1 cellular context compared by ENCODE assay signal in genomic region chr11:78022397-78023396, GRCh38.
TF ChIP-seq lines count a peak whose summit lies in the region.

TSS of gene KCTD14 (minus strand) at chr11:78023276. CDS start at chr11:78023249, 27 bp downstream.

TF ChIP-seq in HepG2, 621 proteins besides CTCF, POLR2A, EP300 and RAD21 (continued from another document and continues in another):
- TF ChIP-seq MLX (CRISPR knock-in tag; IDR thresholded peaks at IDR 0.05) (no peak), NR3C1 (CRISPR knock-in tag; IDR thresholded peaks at IDR 0.05) (no peak), RBM39 (IDR thresholded peaks at IDR 0.05; ENCODE audit: low read depth, low read length, poor library complexity, severe bottlenecking) (no peak), SMARCC2 (IDR thresholded peaks at IDR 0.05) (no peak), FOXP1 (IDR thresholded peaks at IDR 0.05) (no peak), FOXP1 (CRISPR knock-in tag; IDR thresholded peaks at IDR 0.05) (no peak), MLLT10 (CRISPR knock-in tag; IDR thresholded peaks at IDR 0.05) (no peak), RBM22 (optimal IDR thresholded peaks at IDR 0.05; ENCODE audit: low read length) (no peak), FOXP4 (CRISPR knock-in tag; IDR thresholded peaks at IDR 0.05) (peak; percentile 25; the same call in 1 of the 2 replicates), SOX13 (IDR thresholded peaks at IDR 0.05) (no peak), SOX13 (CRISPR knock-in tag; conservative IDR thresholded peaks at IDR 0.05 in 1 of 2, IDR thresholded peaks at IDR 0.05 in 1 of 2) (peak in 1 of 2 experiments; percentile 12; a peak in 1 of 4 replicates), ZNF557 (CRISPR knock-in tag; IDR thresholded peaks at IDR 0.05) (no peak), ZNF713 (CRISPR knock-in tag; IDR thresholded peaks at IDR 0.05) (no peak), PAF1 (CRISPR knock-in tag; IDR thresholded peaks at IDR 0.05) (no peak), FOXK2 (IDR thresholded peaks at IDR 0.05) (no peak), EED (CRISPR knock-in tag; IDR thresholded peaks at IDR 0.05) (peak; percentile 60; the same call in 1 of the 2 replicates), ZNF672 (CRISPR knock-in tag; IDR thresholded peaks at IDR 0.05) (no peak), WIZ (CRISPR knock-in tag; IDR thresholded peaks at IDR 0.05) (0 out of 2 replicates have a peak, but pooled peaks have one; percentile 57), ZNF281 (CRISPR knock-in tag; IDR thresholded peaks at IDR 0.05; ENCODE audit: borderline replicate concordance) (no peak), CENPBD1 (CRISPR knock-in tag; IDR thresholded peaks at IDR 0.05; ENCODE audit: borderline replicate concordance, low read depth) (no peak; the same call in 1 of the 2 replicates), CEBPG (CRISPR knock-in tag; IDR thresholded peaks at IDR 0.05) (no peak), RARG (CRISPR knock-in tag; IDR thresholded peaks at IDR 0.05; ENCODE audit: low read depth) (no peak), MED1 (CRISPR knock-in tag; IDR thresholded peaks at IDR 0.05) (no peak), HINFP (CRISPR knock-in tag; IDR thresholded peaks at IDR 0.05; ENCODE audit: low read depth) (peak; percentile 75; the same call in 1 of the 2 replicates), NFIC (IDR thresholded peaks at IDR 0.05; ENCODE audit: low read length) (no peak), GMEB1 (CRISPR knock-in tag; IDR thresholded peaks at IDR 0.05; ENCODE audit: borderline replicate concordance) (no peak), ZNF446 (CRISPR knock-in tag; IDR thresholded peaks at IDR 0.05) (no peak), DR1 (CRISPR knock-in tag; IDR thresholded peaks at IDR 0.05) (0 out of 2 replicates have a peak, but pooled peaks have one; percentile 22), YY1 (IDR thresholded peaks at IDR 0.05; ENCODE audit: insufficient read depth, insufficient replicate concordance, low read depth, low read length) (peak; percentile 39), ZNF142 (CRISPR knock-in tag; IDR thresholded peaks at IDR 0.05) (0 out of 2 replicates have a peak, but pooled peaks have one; percentile 45), CREB3 (CRISPR knock-in tag; IDR thresholded peaks at IDR 0.05) (no peak), ZNF512B (CRISPR knock-in tag; IDR thresholded peaks at IDR 0.05; ENCODE audit: borderline replicate concordance) (peak; percentile 90), ZNF274 (CRISPR knock-in tag; IDR thresholded peaks at IDR 0.05) (peak; percentile 63; the same call in 1 of the 2 replicates), ZNF224 (CRISPR knock-in tag; IDR thresholded peaks at IDR 0.05) (no peak; the same call in 1 of the 2 replicates), ZNF570 (CRISPR knock-in tag; IDR thresholded peaks at IDR 0.05; ENCODE audit: borderline replicate concordance) (no peak), HNRNPH1 (optimal IDR thresholded peaks at IDR 0.05; ENCODE audit: low read depth, low read length) (no peak), FIP1L1 (IDR thresholded peaks at IDR 0.05; ENCODE audit: borderline replicate concordance, insufficient read depth, low read depth, low read length) (no peak)
